In the genomic region with DNA sequence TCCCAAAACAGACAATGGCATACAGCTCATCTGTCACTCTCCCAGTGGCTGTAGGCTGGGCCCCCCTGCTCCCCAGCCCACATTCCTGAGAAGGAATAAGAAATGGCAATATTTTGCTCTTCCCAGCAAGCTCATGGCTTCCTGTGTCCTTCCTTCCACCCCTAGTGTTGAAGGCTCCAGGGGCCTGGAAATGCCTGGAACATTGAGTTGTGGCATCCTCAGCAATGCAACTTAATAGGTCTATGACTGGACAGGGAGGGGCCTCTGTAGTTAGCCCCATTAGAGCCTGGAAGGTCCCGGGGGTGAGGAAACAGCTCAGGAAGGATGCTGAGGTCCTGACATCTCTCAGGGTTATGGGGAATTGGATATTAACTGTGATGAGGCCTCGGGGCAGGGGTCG, we compare ENCODE assay signal across 14 cellular contexts. TPM values are rescaled to one million over a fixed set of nuclear protein-coding genes. Genes with fewer than 3 reads are reported as not detected.
DNase-seq lines count a peak whose midpoint lies in the region; ATAC-seq and TF ChIP-seq lines count a peak whose summit lies in the region.
"Had no signal": no experiment of that assay in that cellular context is flagged by ENCODE, and none has a peak within 500 bp of the region (broad histone marks: within the 10 kb centered on the region; RNA-seq: fewer than 3 reads in every experiment).

No MANE protein-coding gene starts in this region.

- no peak overlapping the region for H2BK5ac ChIP-seq in H9 (ENCODE audit: insufficient read length, low read length)

- H3K9me3 ChIP-seq in H9 (ENCODE audit: control insufficient read depth, low read depth, low read length) (no peaks in the 10 kb centered on the region), spleen (no peaks in the 10 kb centered on the region)
- H3K9me3 ChIP-seq: tibial artery had no signal

- H2AFZ ChIP-seq in H9 (ENCODE audit: low read length) = no peak overlapping the region

- H3K4ac ChIP-seq in H9 (ENCODE audit: low read depth, low read length) = no peak overlapping the region

- H3K4me3 Mint-ChIP-seq in H9 (peak overlapping the region in 1 of 2 experiments; percentile 21; a peak in 1 of 5 replicates), brain (peak overlapping the region; percentile 80 to 87 (median 83)), T-cell (no peak overlapping the region)
- H3K4me3 Mint-ChIP-seq: activated CD8-positive, alpha-beta T cell treated with anti-CD3 and anti-CD28 coated beads for 36 hours had no signal

- no peak overlapping the region for H3K9ac ChIP-seq in H9 (ENCODE audit: extremely low read depth, insufficient read length, low read length)

- H3K27me3 Mint-ChIP-seq in H9 (ENCODE audit: low read depth) (no peaks in the 10 kb centered on the region), brain (peaks cover 9% of the 10 kb centered on the region), T-cell (no peaks in the 10 kb centered on the region)
- H3K27me3 Mint-ChIP-seq: activated CD8-positive, alpha-beta T cell treated with anti-CD3 and anti-CD28 coated beads for 36 hours had no signal

- H3K79me2 ChIP-seq in H9 (ENCODE audit: insufficient read depth, low read length) = no peaks in the 10 kb centered on the region; the same call in 1 of the 2 replicates

- H3K36me3 Mint-ChIP-seq in H9 (ENCODE audit: insufficient read depth in 1 of 3, low read depth in 3 of 3) = peaks cover 20 to 52% (median 49%) of the 10 kb centered on the region in 3 experiments
- peaks cover 56% of the 10 kb centered on the region for H3K36me3 Mint-ChIP-seq in brain
- H3K36me3 Mint-ChIP-seq in T-cell = no peaks in the 10 kb centered on the region

- no peak overlapping the region for H2BK120ac ChIP-seq in H9 (ENCODE audit: low read depth, low read length, poor library complexity, severe bottlenecking)

- no peak overlapping the region for H4K5ac ChIP-seq in H9 (ENCODE audit: insufficient read length, low read depth, low read length)

- POLR2A ChIA-PET in T-cell (lab: Charles Lee) = interaction anchor here in 1 of 2 donors (0.7 kb wide), 1 partner anchor 132 kb away, joined by 4 read pairs; no protein-coding TSS in a partner anchor

- TF ChIP-seq POLR2A in spleen (IDR thresholded peaks at IDR 0.05) = no peak

- no peak for ATAC-seq in T-cell (replicated peaks in 1 of 4)
- ATAC-seq: activated CD8-positive, alpha-beta T cell treated with anti-CD3 and anti-CD28 coated beads for 36 hours; K562 had no signal

- no peak overlapping the region for H4K8ac ChIP-seq in H9 (replicated peaks; ENCODE audit: insufficient read length, low read depth, low read length)

- H2AK5ac ChIP-seq in H9 (ENCODE audit: insufficient read length, low read length) = no peak overlapping the region

- no peak overlapping the region for H3K14ac ChIP-seq in H9 (ENCODE audit: insufficient read depth, low read length)

- H3K23me2 ChIP-seq in H9 (ENCODE audit: insufficient read length, low read depth, low read length, poor library complexity, severe bottlenecking) = peaks cover 15% of the 10 kb centered on the region

- no peak overlapping the region for H3K23ac ChIP-seq in H9 (ENCODE audit: insufficient read length, low read depth, low read length)

- H2BK15ac ChIP-seq in H9 (ENCODE audit: low read depth, low read length) = no peak overlapping the region

- H3K27ac ChIP-seq in H9 (ENCODE audit: insufficient read length, low read depth, low read length) = no peak overlapping the region
- H3K27ac ChIP-seq in spleen = no peak overlapping the region
- H3K27ac ChIP-seq: tibial artery, VCaP had no signal

- H4K91ac ChIP-seq in H9 (ENCODE audit: insufficient read length, low read depth, low read length) = no peak overlapping the region

- peak overlapping the region; percentile 20 for H3K4me2 ChIP-seq in H9 (ENCODE audit: insufficient read depth, insufficient read length, low read length)

- no CpG with 5 or more reads among the region's 3 CpGs for WGBS in H9 (ENCODE audit: extremely low coverage, insufficient read length, low lambda C conversion rate)
- 66 to 79% (median 68%) methylated on average over 3 of the region's 3 CpGs for WGBS in spleen, 5 donors

- no peak overlapping the region for H2BK20ac ChIP-seq in H9 (ENCODE audit: low read depth, low read length, poor library complexity, severe bottlenecking)

- H3K27ac Mint-ChIP-seq in H9 (peak overlapping the region in 1 of 3 experiments; percentile 19; a peak in 1 of 7 replicates), brain (peak overlapping the region; percentile 84 to 94 (median 91)), T-cell (no peak overlapping the region)
- H3K27ac Mint-ChIP-seq: activated CD8-positive, alpha-beta T cell treated with anti-CD3 and anti-CD28 coated beads for 36 hours had no signal

- H3K79me1 ChIP-seq in H9 (ENCODE audit: insufficient read depth, low read depth, low read length, poor library complexity, severe bottlenecking) = peaks cover 7% of the 10 kb centered on the region

- DNase-seq in H9 = no peak
- DNase-seq in kidney tubule cell (ENCODE audit: low spot score) = peak; percentile 44
- peak; percentile 19 for DNase-seq in spleen
- no peak for DNase-seq in stimulated activated CD4-positive, alpha-beta T cell treated with anti-CD3 and anti-CD28 coated beads, Interleukin-12 subunit alpha, Interleukin-12 subunit beta, amount 100 ng/mL, for 4 hours
- DNase-seq in T-cell = no peak
- DNase-seq in NCI-H510A treated with DMSO at 0.1 percent for 48 hours (lab: John Stamatoyannopoulos, UW) = no peak
- DNase-seq: activated CD8-positive, alpha-beta T cell treated with anti-CD3 and anti-CD28 coated beads for 36 hours; DMS79; NCI-H1092; NCI-H774; tibial artery had no signal

- H3K4me1 ChIP-seq in H9 (ENCODE audit: insufficient read depth, low read length) = peaks cover 6% of the 10 kb centered on the region; the same call in 1 of the 2 replicates
- H3K4me1 ChIP-seq in spleen = peaks cover 3 to 53% (median 30%) of the 10 kb centered on the region in 6 donors

- CTCF ChIA-PET in T-cell (lab: Charles Lee) = interaction anchor here in 1 of 2 donors (0.8 to 2.0 kb wide), 3 partner anchors 10 to 1083 kb away, joined by 3 to 6 read pairs (median 4); no protein-coding TSS in a partner anchor

- H3K27me3 ChIP-seq in H9 (ENCODE audit: insufficient read depth, low read length) (no peaks in the 10 kb centered on the region), spleen (replicated peaks in 1 of 7) (peaks cover 0 to 5% (median 0%) of the 10 kb centered on the region in 7 donors)
- H3K27me3 ChIP-seq: tibial artery had no signal

- TF ChIP-seq CTCF in H9 (conservative IDR thresholded peaks at IDR 0.05) (no peak), brain (conservative IDR thresholded peaks at IDR 0.05) (no peak), spleen (IDR thresholded peaks at IDR 0.05 in 8 of 11, conservative IDR thresholded peaks at IDR 0.05 in 3 of 11) (no peak)

- H3K4me1 Mint-ChIP-seq in H9 = peaks cover 48 to 54% of the 10 kb centered on the region in 2 experiments
- peaks cover 81% of the 10 kb centered on the region for H3K4me1 Mint-ChIP-seq in brain
- H3K4me1 Mint-ChIP-seq in T-cell = peaks cover 21 to 31% (median 31%) of the 10 kb centered on the region in 3 donors

- H3K36me3 ChIP-seq in spleen = peaks cover 0 to 5% (median 0%) of the 10 kb centered on the region in 6 donors

- no peak overlapping the region for H3K4me3 ChIP-seq in spleen
- H3K4me3 ChIP-seq: K562, tibial artery had no signal

- H3K56ac ChIP-seq in H9 (ENCODE audit: insufficient read length, low read depth, low read length) = no peak overlapping the region

- intact Hi-C loops in spleen (cut with DNase I; ENCODE audit: low total_unique reads) = no loop called here

- H3K18ac ChIP-seq in H9 (ENCODE audit: insufficient read length, low read depth, low read length) = no peak overlapping the region

- H3K9me3 Mint-ChIP-seq in H9 = no peaks in the 10 kb centered on the region; a peak in 2 of 5 replicates
- H3K9me3 Mint-ChIP-seq in brain = peaks cover 0 to 7% (median 5%) of the 10 kb centered on the region in 5 experiments
- no peaks in the 10 kb centered on the region for H3K9me3 Mint-ChIP-seq in T-cell
- H3K9me3 Mint-ChIP-seq: activated CD8-positive, alpha-beta T cell treated with anti-CD3 and anti-CD28 coated beads for 36 hours had no signal

- no peaks in the 10 kb centered on the region for H4K20me1 ChIP-seq in H9 (ENCODE audit: control insufficient read depth, insufficient read depth, insufficient read length)

- H2BK12ac ChIP-seq in H9 (ENCODE audit: insufficient read length, low read depth, low read length) = no peak overlapping the region

- H3T11ph ChIP-seq in H9 (ENCODE audit: low read length) = no peak overlapping the region

RNA-seq across cellular contexts. Expression of a gene that starts 3.3 kb away (rescaled TPM):
- total RNA-seq in H9 (2021) = 35.2 and 41.4 TPM in 2 replicates
- 74.7 TPM for polyA plus RNA-seq in brain (ENCODE audit: insufficient read depth, low read depth, low replicate concordance)
- 1 to 10 TPM; 3.0 to 6.5 (median 4.7) TPM for total RNA-seq in spleen
- under 1 TPM; 0.33 to 0.99 (median 0.49) TPM for polyA plus RNA-seq in spleen
- 1 to 10 TPM; 3.3 to 8.6 (median 6.9) TPM for total RNA-seq in T-cell

RNA-seq across cellular contexts. Expression of a gene that starts 54.9 kb away (rescaled TPM):
- total RNA-seq in H9 (2021) (124 and 130 TPM in 2 replicates), spleen (100 to 1,000 TPM; 104 to 135 (median 123) TPM), T-cell (10 to 100 TPM; 35.0 to 78.7 (median 71.2) TPM)
- polyA plus RNA-seq in brain (ENCODE audit: insufficient read depth, low read depth, low replicate concordance) (68.7 TPM), spleen (10 to 100 TPM; 24.4 to 42.4 (median 34.3) TPM)

Comparison
In these comparisons a context has a peak if more than half of its experiments do, and no peak if none do; other contexts are left out.
1. DNase-seq: peak in kidney tubule cell (single experiment) and spleen (single experiment); none in H9 (single experiment), stimulated activated CD4-positive, alpha-beta T cell treated with anti-CD3 and anti-CD28 coated beads, Interleukin-12 subunit alpha, Interleukin-12 subunit beta, amount 100 ng/mL, for 4 hours (single experiment), T-cell (0 of 34) and NCI-H510A treated with DMSO at 0.1 percent for 48 hours (single experiment).
2. H3K27ac Mint-ChIP-seq: peak in brain (5 of 5); none in T-cell (0 of 2).
3. H3K4me3 Mint-ChIP-seq: peak in brain (5 of 5); none in T-cell (0 of 3).